Comparison of ENCODE assay signal across 8 cellular contexts in the genomic region with DNA sequence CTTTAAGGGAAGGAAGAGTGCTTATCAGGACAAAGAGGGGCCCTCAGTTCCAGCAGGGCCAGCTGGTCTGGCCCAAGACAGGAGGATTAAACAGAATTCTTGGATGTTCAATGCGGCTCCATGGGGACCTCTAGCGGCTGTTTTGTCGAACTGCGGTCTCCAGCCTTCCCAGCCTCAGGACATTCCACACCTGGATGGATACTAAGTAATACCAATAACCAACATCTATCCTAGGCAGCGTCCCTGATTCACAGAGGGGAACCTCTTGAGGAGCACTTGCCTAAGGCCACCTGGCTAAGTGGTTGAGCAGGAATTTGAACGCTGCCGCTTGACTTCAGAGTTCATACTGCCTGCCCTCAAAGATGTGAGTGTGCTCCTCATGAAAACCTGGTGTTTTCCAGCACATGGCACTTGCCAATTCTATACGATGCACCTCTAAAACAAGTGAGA. TPM values are rescaled to one million over a fixed set of nuclear protein-coding genes. Genes with fewer than 3 reads are reported as not detected.
DNase-seq lines count a peak whose midpoint lies in the region; ATAC-seq and TF ChIP-seq lines count a peak whose summit lies in the region.

No MANE protein-coding gene starts in this region.

- no peaks in the 10 kb centered on the region for H3K9me3 Mint-ChIP-seq in naive B cell

- no peaks in the 10 kb centered on the region for H3K36me3 Mint-ChIP-seq in naive B cell

- peak; percentile 43 to 74 for ATAC-seq in naive B cell (ENCODE audit: low read depth in 2 of 2)

- H3K27me3 ChIP-seq in OCI-LY3 (ENCODE audit: low read depth, low read length) (peaks cover 32% of the 10 kb centered on the region), esophagus squamous epithelium (no peaks in the 10 kb centered on the region), testis (no peaks in the 10 kb centered on the region)

- peak overlapping the region; percentile 13; the same call in 1 of the 2 replicates for H3K4me2 ChIP-seq in OCI-LY3 (ENCODE audit: low read length)

- H3K79me2 ChIP-seq in OCI-LY3 (ENCODE audit: low read length) = no peaks in the 10 kb centered on the region

- peak; percentile 23 for DNase-seq in NK-92 treated with Interleukin-12 subunit alpha and Interleukin-12 subunit beta, amount 100 ng/mL, for 24 hours (lab: John Stamatoyannopoulos, UW)
- no peak for DNase-seq in NK-92 (lab: John Stamatoyannopoulos, UW; ENCODE audit: unreplicated experiment)
- peak; percentile 77 for DNase-seq in HuH-7 (ENCODE audit: low spot score)
- DNase-seq in activated T-cell treated with anti-CD3 and anti-CD28 coated beads for 4 hours = peak; percentile 59
- peak; percentile 17 for DNase-seq in esophagus squamous epithelium (lab: John Stamatoyannopoulos, UW)
- DNase-seq in naive B cell = peak; percentile 47
- DNase-seq in testis = peak; percentile 84

- WGBS in esophagus squamous epithelium, 2 donors = 0 to 20% methylated on average over 4 to 7 of the region's 8 CpGs
- 10 to 14% methylated on average over 8 of the region's 8 CpGs for WGBS in testis, 2 donors

- TF ChIP-seq CTCF in OCI-LY3 (IDR thresholded peaks at IDR 0.05; ENCODE audit: low read depth, low read length) (peak; percentile 99), esophagus squamous epithelium (IDR thresholded peaks at IDR 0.05) (peak; percentile 62 to 91 (median 83)), testis (IDR thresholded peaks at IDR 0.05) (peak; percentile 59 to 94 (median 82))

- no peak overlapping the region for H2AFZ ChIP-seq in OCI-LY3 (ENCODE audit: low read depth, low read length)

- H3K27ac ChIP-seq in OCI-LY3 (ENCODE audit: low read length) (no peak overlapping the region), esophagus squamous epithelium (no peak overlapping the region), testis (no peak overlapping the region)

- H3K27ac Mint-ChIP-seq in naive B cell = no peak overlapping the region

- H3K4me3 ChIP-seq in OCI-LY3 (ENCODE audit: low read length) (no peak overlapping the region), esophagus squamous epithelium (no peak overlapping the region), testis (no peak overlapping the region)

- H3K9me3 ChIP-seq in OCI-LY3 (ENCODE audit: insufficient read depth, low read length) (no peaks in the 10 kb centered on the region), esophagus squamous epithelium (no peaks in the 10 kb centered on the region), testis (no peaks in the 10 kb centered on the region)

- H3K36me3 ChIP-seq in OCI-LY3 (replicated peaks; ENCODE audit: low read depth, low read length) = no peaks in the 10 kb centered on the region
- H3K36me3 ChIP-seq in esophagus squamous epithelium = no peaks in the 10 kb centered on the region
- no peaks in the 10 kb centered on the region for H3K36me3 ChIP-seq in testis (ENCODE audit: low read depth, missing control alignments)

- peaks cover 0 to 11% (median 5%) of the 10 kb centered on the region in 3 donors for H3K27me3 Mint-ChIP-seq in naive B cell

- H3K4me1 Mint-ChIP-seq in naive B cell = peaks cover 0 to 5% (median 0%) of the 10 kb centered on the region in 3 donors

- H3K4me3 Mint-ChIP-seq in naive B cell = no peak overlapping the region

- H3K4me1 ChIP-seq in OCI-LY3 (ENCODE audit: low read length) (peaks cover 7% of the 10 kb centered on the region), esophagus squamous epithelium (peaks cover 0 to 14% (median 3%) of the 10 kb centered on the region in 3 donors), testis (no peaks in the 10 kb centered on the region)

- intact Hi-C loops in esophagus squamous epithelium (cut with DNase I) = loop anchor here (10.0 kb wide), 1 partner anchor 469 kb away; no protein-coding TSS in a partner anchor
- intact Hi-C loops in testis (cut with DNase I; ENCODE audit: low total_unique reads) = no loop called here

- TF ChIP-seq POLR2A in esophagus squamous epithelium (IDR thresholded peaks at IDR 0.05) (no peak), testis (IDR thresholded peaks at IDR 0.05) (no peak)

- H4K20me1 ChIP-seq in OCI-LY3 (ENCODE audit: insufficient read depth, low read length) = no peaks in the 10 kb centered on the region

- no peak overlapping the region for H3K9ac ChIP-seq in OCI-LY3 (ENCODE audit: low read length)

RNA-seq across cellular contexts. Expression of gene CD247, which starts 15.5 kb away (rescaled TPM):
- 1 to 10 TPM in 3 of 4 donors, under 1 TPM in 1; 0.68 to 3.5 (median 3.1) TPM for total RNA-seq in esophagus squamous epithelium
- 1 to 10 TPM; 1.2 to 4.5 (median 2.4) TPM for polyA plus RNA-seq in naive B cell (ENCODE audit: low read depth in 6 of 6)
- 1 to 10 TPM in 1 of 2 donors, under 1 TPM in 1; 0.47 to 1.1 TPM for total RNA-seq in testis
- 2.5 TPM for polyA plus RNA-seq in testis (ENCODE audit: insufficient read depth, low read depth, low replicate concordance)

RNA-seq across cellular contexts. Expression of gene CREG1, which starts 19.7 kb away (rescaled TPM):
- total RNA-seq in esophagus squamous epithelium (100 to 1,000 TPM; 110 to 203 (median 175) TPM), testis (100 to 1,000 TPM; 181 to 215 TPM)
- polyA plus RNA-seq in naive B cell (ENCODE audit: low read depth in 6 of 6) (10 to 100 TPM in 3 of 6 donors, 1 to 10 TPM in 3; 7.3 to 18.9 (median 10.0) TPM), testis (ENCODE audit: insufficient read depth, low read depth, low replicate concordance) (82.4 TPM)
